8 cellular contexts compared by ENCODE assay signal in genomic region chr10:117175901-117176534, GRCh38. TPM values are rescaled to one million over a fixed set of nuclear protein-coding genes. Genes with fewer than 3 reads are reported as not detected.
A peak's percentile ranks its signal among the peaks of the same experiment; 100 is the strongest.
DNase-seq lines count a peak whose midpoint lies in the region; ATAC-seq and TF ChIP-seq lines count a peak whose summit lies in the region.

No MANE protein-coding gene starts in this region.

- H3K9me3 Mint-ChIP-seq in activated CD4-positive, alpha-beta T cell treated with anti-CD3 and anti-CD28 coated beads, Interleukin-2, amount 10 ng/mL, durations not matched to agents 7 days and 5 days = no peaks in the 10 kb centered on the region

- peaks cover 37% of the 10 kb centered on the region for H3K27me3 Mint-ChIP-seq in activated CD4-positive, alpha-beta T cell treated with anti-CD3 and anti-CD28 coated beads, Interleukin-2, amount 10 ng/mL, durations not matched to agents 7 days and 5 days

- CTCF ChIA-PET in activated CD4-positive, alpha-beta T cell treated with anti-CD3 and anti-CD28 coated beads, Interleukin-2, amount 10 ng/mL, durations not matched to agents 7 days and 5 days (lab: Charles Lee) = interaction anchor here (0.5 to 2.8 kb wide), 10 partner anchors 11 to 388 kb away, joined by 3 to 24 read pairs (median 4); partner anchors contain the start of gene KCNK18

- H3K4me3 ChIP-seq in dorsolateral prefrontal cortex = peak overlapping the region; percentile 38 to 82 (median 65)

- intact Hi-C loops in dorsolateral prefrontal cortex (cut with DNase I) = loop anchor here (1.0 to 10.0 kb wide), 5 partner anchors 377 to 731 kb away; no protein-coding TSS in a partner anchor

- DNase-seq in A172 (ENCODE audit: low spot score) (peak; percentile 62), GM13976 (ENCODE audit: low spot score) (peak; percentile 76), NCI-H2171 (lab: John Stamatoyannopoulos, UW) (peak; percentile 45), dorsolateral prefrontal cortex (peak; percentile 67 to 91 (median 84)), medulla oblongata (ENCODE audit: extremely low spot score) (peak; percentile 91)
- DNase-seq in activated CD4-positive, alpha-beta T cell treated with anti-CD3 and anti-CD28 coated beads, Interleukin-2, amount 10 ng/mL, durations not matched to agents 7 days and 5 days = peak; percentile 79
- peak; percentile 54 to 66 (median 58) for DNase-seq in stimulated activated CD4-positive, alpha-beta T cell treated with anti-CD3 and anti-CD28 coated beads, TNF-alpha, amount 100 ng/mL, for 48 hours (ENCODE audit: low read depth in 3 of 3)

- ATAC-seq in HG02981 (IDR thresholded peaks at IDR 0.05; ENCODE audit: unreplicated experiment) = peak; percentile 53

- H3K36me3 Mint-ChIP-seq in activated CD4-positive, alpha-beta T cell treated with anti-CD3 and anti-CD28 coated beads, Interleukin-2, amount 10 ng/mL, durations not matched to agents 7 days and 5 days (ENCODE audit: low read depth) = no peaks in the 10 kb centered on the region

- in situ Hi-C loops in GM13976 (cut with MboI; ENCODE audit: low sequenced_read_pairs, unreplicated experiment) = loop anchor here (10.0 kb wide), 1 partner anchor 491 kb away; no protein-coding TSS in a partner anchor

- H3K4me3 Mint-ChIP-seq in activated CD4-positive, alpha-beta T cell treated with anti-CD3 and anti-CD28 coated beads, Interleukin-2, amount 10 ng/mL, durations not matched to agents 7 days and 5 days = peak overlapping the region; percentile 77

- no peak overlapping the region for H3K27ac Mint-ChIP-seq in activated CD4-positive, alpha-beta T cell treated with anti-CD3 and anti-CD28 coated beads, Interleukin-2, amount 10 ng/mL, durations not matched to agents 7 days and 5 days

- H3K27me3 ChIP-seq in dorsolateral prefrontal cortex = peaks cover 0 to 28% (median 5%) of the 10 kb centered on the region in 45 donors

- peak overlapping the region in 35 of 59 donors; percentile 19 to 80 (median 51) for H3K27ac ChIP-seq in dorsolateral prefrontal cortex

- TF ChIP-seq CTCF in GM13976 (IDR thresholded peaks at IDR 0.05; ENCODE audit: borderline replicate concordance, control extremely low read depth, extremely low read depth, insufficient read depth, missing control alignments) (peak; percentile 72), dorsolateral prefrontal cortex (IDR thresholded peaks at IDR 0.05 in 54 of 56, conservative IDR thresholded peaks at IDR 0.05 in 2 of 56; ENCODE audit: low read depth in 1 of 56, partially characterized antibody in 56 of 56) (peak; percentile 80 to 94 (median 88))

- peaks cover 18% of the 10 kb centered on the region for H3K4me1 Mint-ChIP-seq in activated CD4-positive, alpha-beta T cell treated with anti-CD3 and anti-CD28 coated beads, Interleukin-2, amount 10 ng/mL, durations not matched to agents 7 days and 5 days

- POLR2A ChIA-PET in activated CD4-positive, alpha-beta T cell treated with anti-CD3 and anti-CD28 coated beads, Interleukin-2, amount 10 ng/mL, durations not matched to agents 7 days and 5 days (lab: Charles Lee) = no interaction called here

RNA-seq across cellular contexts. Expression of gene KCNK18, which starts 21.3 kb away (rescaled TPM):
- not detected in 2 replicates for total RNA-seq in A172 (2014; rRNA removed; shearing (Covaris generic))
- not detected for total RNA-seq in activated CD4-positive, alpha-beta T cell treated with anti-CD3 and anti-CD28 coated beads, Interleukin-2, amount 10 ng/mL, durations not matched to agents 7 days and 5 days
- under 1 TPM in 5 of 120 experiments, not detected in 115; 0.39 to 0.72 (median 0.49) TPM for total RNA-seq in dorsolateral prefrontal cortex

RNA-seq across cellular contexts. Expression of gene VAX1, which starts 37.9 kb away (rescaled TPM):
- not detected in 2 replicates for total RNA-seq in A172 (2014; rRNA removed; shearing (Covaris generic))
- not detected for total RNA-seq in activated CD4-positive, alpha-beta T cell treated with anti-CD3 and anti-CD28 coated beads, Interleukin-2, amount 10 ng/mL, durations not matched to agents 7 days and 5 days
- 1 to 10 TPM in 119 of 120 experiments, under 1 TPM in 1; 0.93 to 7.4 (median 3.3) TPM for total RNA-seq in dorsolateral prefrontal cortex

Comparison
In these comparisons a context has a peak if more than half of its experiments do, and no peak if none do; other contexts are left out.
1. Peak in every context shown above with its lines: DNase-seq, ATAC-seq, H3K4me3 ChIP-seq and H3K27ac ChIP-seq.